Comparison of ENCODE assay signal across 12 cellular contexts in genomic region chr22:46040471-46041465, GRCh38.
A peak's percentile ranks its signal among the peaks of the same experiment; 100 is the strongest.
DNase-seq lines count a peak whose midpoint lies in the region; ATAC-seq, FAIRE-seq and TF ChIP-seq lines count a peak whose summit lies in the region.
"Had no signal": no experiment of that assay in that cellular context is flagged by ENCODE, and none has a peak within 500 bp of the region (broad histone marks: within the 10 kb centered on the region; RNA-seq: fewer than 3 reads in every experiment).

No MANE protein-coding gene starts in this region.

- H3K79me1 ChIP-seq in neuronal stem cell (ENCODE audit: low read depth, low read length), result peaks cover 4% of the 10 kb centered on the region

- no peak overlapping the region for H2BK120ac ChIP-seq in neuronal stem cell (ENCODE audit: low read depth, low read length)

- H2AK5ac ChIP-seq in neuronal stem cell (ENCODE audit: low read depth, low read length), result no peak overlapping the region

- H3K4me2 ChIP-seq in HepG2 (ENCODE audit: low read depth, low read length) (no peak overlapping the region), neuronal stem cell (ENCODE audit: insufficient read depth, low read length, poor library complexity, severe bottlenecking) (no peak overlapping the region)

- H2AFZ ChIP-seq in HepG2 (ENCODE audit: low read length) (no peak overlapping the region), neuronal stem cell (ENCODE audit: low read length) (no peak overlapping the region)

- DNase-seq in right lobe of liver (peak in 2 of 3 donors; percentile 23 to 33), HepG2 (ENCODE audit: low spot score) (no peak), cerebellum (ENCODE audit: low spot score) (peak; percentile 84), neuronal stem cell (ENCODE audit: low spot score) (no peak), AG08395 (ENCODE audit: low spot score) (no peak), endothelial cell (ENCODE audit: low spot score) (no peak), iPS-NIHi11 (ENCODE audit: low spot score) (no peak)
- DNase-seq: foreskin fibroblast, SW 1271 had no signal

- POLR2A ChIA-PET in HepG2 (lab: Yijun Ruan, JAX), result interaction anchor here (0.8 kb wide), 1 partner anchor 28 kb away, joined by 3 read pairs; no protein-coding TSS in a partner anchor

- no peak overlapping the region for H3K4me3 Mint-ChIP-seq in endothelial cell (ENCODE audit: unreplicated experiment)
- H3K4me3 Mint-ChIP-seq: CD14-positive monocyte, mesothelial cell of epicardium had no signal

- no peak overlapping the region for H3K14ac ChIP-seq in neuronal stem cell (ENCODE audit: low read length)

- H4K8ac ChIP-seq in neuronal stem cell (ENCODE audit: low read depth, low read length), result no peak overlapping the region

- H4K91ac ChIP-seq in neuronal stem cell (ENCODE audit: low read depth, low read length, poor library complexity), result no peak overlapping the region

- no peaks in the 10 kb centered on the region for H3K27me3 Mint-ChIP-seq in endothelial cell (ENCODE audit: unreplicated experiment)

- no TSS peak for BruUV-seq in HepG2 (replicated peaks; lab: Mats Ljungman, UMichigan)

- peaks cover 0 to 23% (median 6%) of the 10 kb centered on the region in 4 donors for H3K4me1 ChIP-seq in right lobe of liver
- H3K4me1 ChIP-seq in HepG2 (ENCODE audit: insufficient read depth, low read length), result peaks cover 22% of the 10 kb centered on the region
- H3K4me1 ChIP-seq in neuronal stem cell (ENCODE audit: control insufficient read depth in 2 of 2, insufficient read depth in 1 of 2, low read depth in 1 of 2, low read length in 2 of 2), result peaks cover 5 to 6% of the 10 kb centered on the region in 2 donors

- H3K9me3 Mint-ChIP-seq in endothelial cell (ENCODE audit: unreplicated experiment), result no peaks in the 10 kb centered on the region
- H3K9me3 Mint-ChIP-seq: mesothelial cell of epicardium had no signal

- no peak for FAIRE-seq in HepG2 (lab: Jason Lieb, UNC)

- peak overlapping the region; percentile 6 for H3K23ac ChIP-seq in neuronal stem cell (ENCODE audit: low read depth, low read length, poor library complexity)

- H2BK15ac ChIP-seq in neuronal stem cell (ENCODE audit: low read length), result no peak overlapping the region

- H3K27me3 ChIP-seq in right lobe of liver (no peaks in the 10 kb centered on the region), HepG2 (ENCODE audit: control insufficient read depth in 1 of 2, insufficient read depth in 2 of 2, low read length in 2 of 2) (peaks cover 13 to 46% of the 10 kb centered on the region in 2 experiments; a peak in 4 of 5 replicates), neuronal stem cell (ENCODE audit: control insufficient read depth in 3 of 3, insufficient read depth in 3 of 3, low read depth in 1 of 3, low read length in 3 of 3) (peaks cover 24 to 52% (median 48%) of the 10 kb centered on the region in 3 experiments)

- H3K4me1 Mint-ChIP-seq in endothelial cell (ENCODE audit: unreplicated experiment), result peaks cover 3% of the 10 kb centered on the region

- H3K27ac ChIP-seq in right lobe of liver, result no peak overlapping the region
- no peak overlapping the region for H3K27ac ChIP-seq in HepG2 (ENCODE audit: extremely low read length, insufficient read depth, low read length)
- H3K27ac ChIP-seq in neuronal stem cell (replicated peaks; ENCODE audit: low read length), result no peak overlapping the region

- no peak for TF ChIP-seq EP300 in HepG2 (IDR thresholded peaks at IDR 0.05; ENCODE audit: low read depth in 2 of 2, low read length in 2 of 2)
- no peak for TF ChIP-seq EP300 in HepG2 (CRISPR knock-in tag; IDR thresholded peaks at IDR 0.05; ENCODE audit: borderline replicate concordance)

- CTCF ChIA-PET in HepG2 (lab: Yijun Ruan, JAX; ENCODE audit: low intra/inter-chr PET ratio, low total read pairs), result no interaction called here

- in situ Hi-C loops in HepG2 (cut with HindIII; ENCODE audit: extremely low pct_ligation_motif_present, low pct_unique_long_range_greater_than_20kb), result no loop called here

- WGBS in right lobe of liver (ENCODE audit: insufficient coverage, low coverage, low lambda C conversion rate, missing lambda C conversion rate), result 85% methylated on average over 15 of the region's 20 CpGs
- 27% methylated on average over 16 of the region's 20 CpGs for WGBS in HepG2 (ENCODE audit: low lambda C conversion rate)
- no CpG with 5 or more reads among the region's 20 CpGs for WGBS in neuronal stem cell (ENCODE audit: extremely low coverage in 2 of 2, insufficient read length in 2 of 2, insufficient replicate concordance in 1 of 2), 2 donors

- H2BK5ac ChIP-seq in neuronal stem cell (ENCODE audit: low read length), result no peak overlapping the region

- H3K9ac ChIP-seq in HepG2 (ENCODE audit: insufficient read depth, low read depth, low read length) (no peak overlapping the region), neuronal stem cell (ENCODE audit: low read depth, low read length, poor library complexity) (no peak overlapping the region)

- no peak overlapping the region for H3K4ac ChIP-seq in neuronal stem cell (ENCODE audit: low read length)

- H3K36me3 ChIP-seq in right lobe of liver, result no peaks in the 10 kb centered on the region
- no peaks in the 10 kb centered on the region for H3K36me3 ChIP-seq in HepG2 (replicated peaks in 1 of 2; ENCODE audit: control insufficient read depth in 1 of 2, insufficient read depth in 2 of 2, low read length in 2 of 2)
- no peaks in the 10 kb centered on the region for H3K36me3 ChIP-seq in neuronal stem cell (replicated peaks in 1 of 2; ENCODE audit: control insufficient read depth in 2 of 2, insufficient read depth in 2 of 2, low read length in 2 of 2)

- no peak overlapping the region for H2BK12ac ChIP-seq in neuronal stem cell (ENCODE audit: low read length)

- H3K36me3 Mint-ChIP-seq in endothelial cell (ENCODE audit: low read depth, unreplicated experiment), result no peaks in the 10 kb centered on the region
- H3K36me3 Mint-ChIP-seq: mesothelial cell of epicardium had no signal

- no peaks in the 10 kb centered on the region for H3K79me2 ChIP-seq in HepG2 (ENCODE audit: insufficient read depth, low read length)

- ATAC-seq in right lobe of liver, result no peak
- no peak for ATAC-seq in HepG2
- no peak for ATAC-seq in HG03378 (IDR thresholded peaks at IDR 0.05; ENCODE audit: unreplicated experiment)

- intact Hi-C loops in right lobe of liver (cut with DNase I), result no loop called here
- intact Hi-C loops in HepG2 (cut with micrococcal nuclease; ENCODE audit: unreplicated experiment), result no loop called here

- H3K18ac ChIP-seq in neuronal stem cell (ENCODE audit: low read length), result no peak overlapping the region

- TF ChIP-seq RAD21 in HepG2 (CRISPR knock-in tag; IDR thresholded peaks at IDR 0.05), result no peak

- H3K27ac Mint-ChIP-seq in endothelial cell (ENCODE audit: unreplicated experiment), result no peak overlapping the region
- H3K27ac Mint-ChIP-seq: mesothelial cell of epicardium had no signal

- H3K4me3 ChIP-seq in right lobe of liver (no peak overlapping the region), HepG2 (replicated peaks in 1 of 3; ENCODE audit: insufficient read depth in 1 of 3, low read depth in 2 of 3, low read length in 3 of 3) (no peak overlapping the region), neuronal stem cell (ENCODE audit: low read length in 2 of 2) (peak overlapping the region in 1 of 2 donors; percentile 22)

- TF ChIP-seq CTCF in right lobe of liver (IDR thresholded peaks at IDR 0.05) (no peak), HepG2 (CRISPR knock-in tag; IDR thresholded peaks at IDR 0.05) (no peak), endothelial cell (IDR thresholded peaks at IDR 0.05; ENCODE audit: unreplicated experiment) (no peak)

- peaks cover 6% of the 10 kb centered on the region; the same call in 1 of the 2 replicates for H4K20me1 ChIP-seq in HepG2 (ENCODE audit: insufficient read depth, low read length)

- H3K9me3 ChIP-seq in right lobe of liver (no peaks in the 10 kb centered on the region), HepG2 (ENCODE audit: low read length) (no peaks in the 10 kb centered on the region), neuronal stem cell (replicated peaks in 1 of 2; ENCODE audit: control insufficient read depth in 2 of 2, insufficient read depth in 1 of 2, low read depth in 1 of 2, low read length in 2 of 2) (peaks cover 0 to 3% of the 10 kb centered on the region in 2 donors)

- TF ChIP-seq POLR2A in right lobe of liver (IDR thresholded peaks at IDR 0.05) (no peak), HepG2 (IDR thresholded peaks at IDR 0.05; ENCODE audit: insufficient read depth in 1 of 2, low read depth in 2 of 2, low read length in 2 of 2) (no peak)

TF ChIP-seq in HepG2, 621 proteins besides CTCF, POLR2A, EP300 and RAD21 (continues in another document):
- TF ChIP-seq THYN1 (CRISPR knock-in tag; IDR thresholded peaks at IDR 0.05; ENCODE audit: borderline replicate concordance, low read depth), result no peak
- no peak for TF ChIP-seq IKZF1 (IDR thresholded peaks at IDR 0.05)
- TF ChIP-seq FOXJ3 (CRISPR knock-in tag; IDR thresholded peaks at IDR 0.05; ENCODE audit: borderline replicate concordance), result no peak
- no peak for TF ChIP-seq ATRX (CRISPR knock-in tag; IDR thresholded peaks at IDR 0.05; ENCODE audit: borderline replicate concordance)
- TF ChIP-seq ZNF484 (CRISPR knock-in tag; IDR thresholded peaks at IDR 0.05; ENCODE audit: borderline replicate concordance, low read depth), result no peak
- no peak for TF ChIP-seq ZGPAT (CRISPR knock-in tag; IDR thresholded peaks at IDR 0.05)
- TF ChIP-seq ZNF629 (CRISPR knock-in tag; conservative IDR thresholded peaks at IDR 0.05), result no peak
- TF ChIP-seq ZNF431 (CRISPR knock-in tag; IDR thresholded peaks at IDR 0.05; ENCODE audit: borderline replicate concordance, low read depth), result no peak
- no peak for TF ChIP-seq KAT7 (CRISPR knock-in tag; IDR thresholded peaks at IDR 0.05; ENCODE audit: borderline replicate concordance)
- TF ChIP-seq ZFP41 (CRISPR knock-in tag; IDR thresholded peaks at IDR 0.05; ENCODE audit: borderline replicate concordance), result no peak

Comparison
In these comparisons a context has a peak if more than half of its experiments do, and no peak if none do; other contexts are left out.
1. DNase-seq: peak in right lobe of liver (2 of 3) and cerebellum (single experiment); none in HepG2 (single experiment), neuronal stem cell (single experiment), AG08395 (single experiment), endothelial cell (single experiment) and iPS-NIHi11 (single experiment).